In genomic region chr14:99334277-99334676, GRCh38 we compare ENCODE assay signal across 23 cellular contexts.
DNase-seq lines count a peak whose midpoint lies in the region; ATAC-seq and TF ChIP-seq lines count a peak whose summit lies in the region.
"Had no signal": no experiment of that assay in that cellular context is flagged by ENCODE, and none has a peak within 500 bp of the region (broad histone marks: within the 10 kb centered on the region; RNA-seq: fewer than 3 reads in every experiment).

No MANE protein-coding gene starts in this region.

- no peak overlapping the region for H4K8ac ChIP-seq in neuronal stem cell (ENCODE audit: low read depth, low read length)

- no peak overlapping the region for H3K4me2 ChIP-seq in neuronal stem cell (ENCODE audit: insufficient read depth, low read length, poor library complexity, severe bottlenecking)
- H3K4me2 ChIP-seq: BLaER1 had no signal

- no peak overlapping the region for H2BK15ac ChIP-seq in neuronal stem cell (ENCODE audit: low read length)

- no peak overlapping the region for H2BK5ac ChIP-seq in neuronal stem cell (ENCODE audit: low read length)

- H3K23ac ChIP-seq in neuronal stem cell (ENCODE audit: low read depth, low read length, poor library complexity) = no peak overlapping the region

- H2BK120ac ChIP-seq in neuronal stem cell (ENCODE audit: low read depth, low read length) = no peak overlapping the region

- no peak overlapping the region for H2AK5ac ChIP-seq in neuronal stem cell (ENCODE audit: low read depth, low read length)

- H3K4me1 ChIP-seq in heart left ventricle (peaks cover 0 to 6% (median 0%) of the 10 kb centered on the region in 12 donors), left ventricle myocardium inferior (peaks cover 6% of the 10 kb centered on the region), neuronal stem cell (ENCODE audit: control insufficient read depth in 2 of 2, insufficient read depth in 1 of 2, low read depth in 1 of 2, low read length in 2 of 2) (no peaks in the 10 kb centered on the region)
- H3K4me1 ChIP-seq: BLaER1 had no signal

- no peak for TF ChIP-seq CTCF in heart left ventricle (IDR thresholded peaks at IDR 0.05)
- no peak for TF ChIP-seq CTCF in left ventricle myocardium inferior (IDR thresholded peaks at IDR 0.05; ENCODE audit: borderline replicate concordance)

- no peak overlapping the region for H2AFZ ChIP-seq in neuronal stem cell (ENCODE audit: low read length)

- ATAC-seq in heart left ventricle = peak; percentile 42 to 97 (median 72)
- no peak for ATAC-seq in GM19452 (IDR thresholded peaks at IDR 0.05; ENCODE audit: unreplicated experiment)
- ATAC-seq: HCT116, PC-3 had no signal

- H3K27me3 ChIP-seq in heart left ventricle (peaks cover 0 to 8% (median 0%) of the 10 kb centered on the region in 9 donors), left ventricle myocardium inferior (ENCODE audit: low read depth) (peaks cover 33% of the 10 kb centered on the region), neuronal stem cell (ENCODE audit: control insufficient read depth in 3 of 3, insufficient read depth in 3 of 3, low read depth in 1 of 3, low read length in 3 of 3) (peaks cover 0 to 4% (median 0%) of the 10 kb centered on the region in 3 experiments)
- H3K27me3 ChIP-seq: BLaER1 had no signal

- peaks cover 2% of the 10 kb centered on the region for H3K79me1 ChIP-seq in neuronal stem cell (ENCODE audit: low read depth, low read length)

- H3K4ac ChIP-seq in neuronal stem cell (ENCODE audit: low read length) = no peak overlapping the region

- no peak overlapping the region for H2BK12ac ChIP-seq in neuronal stem cell (ENCODE audit: low read length)

- H3K9me3 ChIP-seq in heart left ventricle (peaks cover 0 to 1% (median 0%) of the 10 kb centered on the region in 12 donors), left ventricle myocardium inferior (replicated peaks) (peaks cover 1% of the 10 kb centered on the region), neuronal stem cell (replicated peaks in 1 of 2; ENCODE audit: control insufficient read depth in 2 of 2, insufficient read depth in 1 of 2, low read depth in 1 of 2, low read length in 2 of 2) (peaks cover 0 to 3% of the 10 kb centered on the region in 2 donors)
- H3K9me3 ChIP-seq: MG63 had no signal

- peak overlapping the region; percentile 83 for H3K18ac ChIP-seq in neuronal stem cell (ENCODE audit: low read length)

- no peak overlapping the region for H3K9ac ChIP-seq in neuronal stem cell (ENCODE audit: low read depth, low read length, poor library complexity)
- H3K9ac ChIP-seq: BLaER1 had no signal

- peak overlapping the region in 2 of 12 donors; percentile 1 to 8 for H3K27ac ChIP-seq in heart left ventricle
- no peak overlapping the region for H3K27ac ChIP-seq in left ventricle myocardium inferior (replicated peaks)
- no peak overlapping the region for H3K27ac ChIP-seq in neuronal stem cell (replicated peaks; ENCODE audit: low read length)
- H3K27ac ChIP-seq: BLaER1 had no signal

- DNase-seq in heart left ventricle (peak in 2 of 5 donors; percentile 41 to 59), cardiac septum (ENCODE audit: low spot score) (no peak), left ventricle myocardium inferior (no peak), neuronal stem cell (ENCODE audit: low spot score) (no peak), iPS-NIHi7 (ENCODE audit: extremely low spot score) (no peak), NCI-H82 (lab: John Stamatoyannopoulos, UW) (no peak)
- DNase-seq: CD4-positive, CD25-positive, alpha-beta regulatory T cell; DMS153; DND-41; IMR-90; KG1; MG63; NCI-H1417 treated with DMSO at 0.1 percent for 48 hours; NCI-H1694 treated with DMSO at 0.1 percent for 48 hours; NCI-H2081; NCI-H524 treated with DMSO at 0.1 percent for 48 hours; NCI-H774; NK-92 treated with Interleukin-12 subunit alpha and Interleukin-12 subunit beta, amount 100 ng/mL, for 24 hours; PC-3; SHP77 had no signal

- H3K14ac ChIP-seq in neuronal stem cell (ENCODE audit: low read length) = no peak overlapping the region

- intact Hi-C loops in heart left ventricle (cut with DNase I) (no loop called here), cardiac septum (cut with DNase I) (no loop called here), left ventricle myocardium inferior (cut with micrococcal nuclease) (no loop called here)

- H3K4me3 ChIP-seq in heart left ventricle (peak overlapping the region in 2 of 12 donors; percentile 10), left ventricle myocardium inferior (peak overlapping the region; percentile 46), neuronal stem cell (ENCODE audit: low read length in 2 of 2) (no peak overlapping the region)
- H3K4me3 ChIP-seq: BLaER1, MG63 had no signal

- no peak overlapping the region for H4K91ac ChIP-seq in neuronal stem cell (ENCODE audit: low read depth, low read length, poor library complexity)

- no peak for TF ChIP-seq POLR2A in heart left ventricle (IDR thresholded peaks at IDR 0.05)

- H3K36me3 ChIP-seq in heart left ventricle = no peaks in the 10 kb centered on the region
- no peaks in the 10 kb centered on the region for H3K36me3 ChIP-seq in left ventricle myocardium inferior
- H3K36me3 ChIP-seq in neuronal stem cell (replicated peaks in 1 of 2; ENCODE audit: control insufficient read depth in 2 of 2, insufficient read depth in 2 of 2, low read length in 2 of 2) = no peaks in the 10 kb centered on the region
- H3K36me3 ChIP-seq: BLaER1, MG63 had no signal

- 39 to 46% (median 45%) methylated on average over 8 to 12 of the region's 12 CpGs for WGBS in heart left ventricle, 4 donors
- WGBS in neuronal stem cell (ENCODE audit: extremely low coverage in 2 of 2, insufficient read length in 2 of 2, insufficient replicate concordance in 1 of 2), 2 donors = no CpG with 5 or more reads among the region's 12 CpGs
